Comparison of ENCODE assay signal across 1 cellular context in genomic region chr19:40601061-40601973, GRCh38.
TF ChIP-seq lines count a peak whose summit lies in the region.

A gene with protein sequence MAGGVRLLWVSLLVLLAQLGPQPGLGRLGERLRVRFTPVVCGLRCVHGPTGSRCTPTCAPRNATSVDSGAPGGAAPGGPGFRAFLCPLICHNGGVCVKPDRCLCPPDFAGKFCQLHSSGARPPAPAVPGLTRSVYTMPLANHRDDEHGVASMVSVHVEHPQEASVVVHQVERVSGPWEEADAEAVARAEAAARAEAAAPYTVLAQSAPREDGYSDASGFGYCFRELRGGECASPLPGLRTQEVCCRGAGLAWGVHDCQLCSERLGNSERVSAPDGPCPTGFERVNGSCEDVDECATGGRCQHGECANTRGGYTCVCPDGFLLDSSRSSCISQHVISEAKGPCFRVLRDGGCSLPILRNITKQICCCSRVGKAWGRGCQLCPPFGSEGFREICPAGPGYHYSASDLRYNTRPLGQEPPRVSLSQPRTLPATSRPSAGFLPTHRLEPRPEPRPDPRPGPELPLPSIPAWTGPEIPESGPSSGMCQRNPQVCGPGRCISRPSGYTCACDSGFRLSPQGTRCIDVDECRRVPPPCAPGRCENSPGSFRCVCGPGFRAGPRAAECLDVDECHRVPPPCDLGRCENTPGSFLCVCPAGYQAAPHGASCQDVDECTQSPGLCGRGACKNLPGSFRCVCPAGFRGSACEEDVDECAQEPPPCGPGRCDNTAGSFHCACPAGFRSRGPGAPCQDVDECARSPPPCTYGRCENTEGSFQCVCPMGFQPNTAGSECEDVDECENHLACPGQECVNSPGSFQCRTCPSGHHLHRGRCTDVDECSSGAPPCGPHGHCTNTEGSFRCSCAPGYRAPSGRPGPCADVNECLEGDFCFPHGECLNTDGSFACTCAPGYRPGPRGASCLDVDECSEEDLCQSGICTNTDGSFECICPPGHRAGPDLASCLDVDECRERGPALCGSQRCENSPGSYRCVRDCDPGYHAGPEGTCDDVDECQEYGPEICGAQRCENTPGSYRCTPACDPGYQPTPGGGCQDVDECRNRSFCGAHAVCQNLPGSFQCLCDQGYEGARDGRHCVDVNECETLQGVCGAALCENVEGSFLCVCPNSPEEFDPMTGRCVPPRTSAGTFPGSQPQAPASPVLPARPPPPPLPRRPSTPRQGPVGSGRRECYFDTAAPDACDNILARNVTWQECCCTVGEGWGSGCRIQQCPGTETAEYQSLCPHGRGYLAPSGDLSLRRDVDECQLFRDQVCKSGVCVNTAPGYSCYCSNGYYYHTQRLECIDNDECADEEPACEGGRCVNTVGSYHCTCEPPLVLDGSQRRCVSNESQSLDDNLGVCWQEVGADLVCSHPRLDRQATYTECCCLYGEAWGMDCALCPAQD (N-terminal part only) (plus strand): TSS chr19:40601369. CDS start chr19:40601388, 19 bp downstream.

TF ChIP-seq in HEK293, 187 proteins besides CTCF, POLR2A, EP300 and RAD21 (continued from another document and continues in another):
- TF ChIP-seq PRDM10 (tag by site-specific recombination; IDR thresholded peaks at IDR 0.05), result peak; percentile 85
- TF ChIP-seq ZBTB48 (tag by site-specific recombination; IDR thresholded peaks at IDR 0.05), result peak; percentile 10; the same call in 1 of the 2 replicates
- no peak for TF ChIP-seq ZNF274 (IDR thresholded peaks at IDR 0.05; ENCODE audit: low read length)
- TF ChIP-seq ZNF274 (tag by site-specific recombination; IDR thresholded peaks at IDR 0.05; ENCODE audit: borderline replicate concordance), result no peak
- peak; percentile 22; the same call in 1 of the 2 replicates for TF ChIP-seq SP3 (tag by site-specific recombination; IDR thresholded peaks at IDR 0.05)
- TF ChIP-seq, protein P1, sequence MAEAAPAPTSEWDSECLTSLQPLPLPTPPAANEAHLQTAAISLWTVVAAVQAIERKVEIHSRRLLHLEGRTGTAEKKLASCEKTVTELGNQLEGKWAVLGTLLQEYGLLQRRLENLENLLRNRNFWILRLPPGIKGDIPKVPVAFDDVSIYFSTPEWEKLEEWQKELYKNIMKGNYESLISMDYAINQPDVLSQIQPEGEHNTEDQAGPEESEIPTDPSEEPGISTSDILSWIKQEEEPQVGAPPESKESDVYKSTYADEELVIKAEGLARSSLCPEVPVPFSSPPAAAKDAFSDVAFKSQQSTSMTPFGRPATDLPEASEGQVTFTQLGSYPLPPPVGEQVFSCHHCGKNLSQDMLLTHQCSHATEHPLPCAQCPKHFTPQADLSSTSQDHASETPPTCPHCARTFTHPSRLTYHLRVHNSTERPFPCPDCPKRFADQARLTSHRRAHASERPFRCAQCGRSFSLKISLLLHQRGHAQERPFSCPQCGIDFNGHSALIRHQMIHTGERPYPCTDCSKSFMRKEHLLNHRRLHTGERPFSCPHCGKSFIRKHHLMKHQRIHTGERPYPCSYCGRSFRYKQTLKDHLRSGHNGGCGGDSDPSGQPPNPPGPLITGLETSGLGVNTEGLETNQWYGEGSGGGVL (tag by site-specific recombination; IDR thresholded peaks at IDR 0.05), result peak; percentile 96
- TF ChIP-seq ZNF660 (tag by site-specific recombination; IDR thresholded peaks at IDR 0.05), result 0 out of 2 replicates have a peak, but pooled peaks have one; percentile 66
- 0 out of 2 replicates have a peak, but pooled peaks have one; percentile 3 for TF ChIP-seq PRDM2 (tag by site-specific recombination; IDR thresholded peaks at IDR 0.05; ENCODE audit: borderline replicate concordance)
- peak; percentile 31; the same call in 1 of the 2 replicates for TF ChIP-seq ZBTB7A (tag by site-specific recombination; IDR thresholded peaks at IDR 0.05; ENCODE audit: low read depth)
- TF ChIP-seq, protein P2, sequence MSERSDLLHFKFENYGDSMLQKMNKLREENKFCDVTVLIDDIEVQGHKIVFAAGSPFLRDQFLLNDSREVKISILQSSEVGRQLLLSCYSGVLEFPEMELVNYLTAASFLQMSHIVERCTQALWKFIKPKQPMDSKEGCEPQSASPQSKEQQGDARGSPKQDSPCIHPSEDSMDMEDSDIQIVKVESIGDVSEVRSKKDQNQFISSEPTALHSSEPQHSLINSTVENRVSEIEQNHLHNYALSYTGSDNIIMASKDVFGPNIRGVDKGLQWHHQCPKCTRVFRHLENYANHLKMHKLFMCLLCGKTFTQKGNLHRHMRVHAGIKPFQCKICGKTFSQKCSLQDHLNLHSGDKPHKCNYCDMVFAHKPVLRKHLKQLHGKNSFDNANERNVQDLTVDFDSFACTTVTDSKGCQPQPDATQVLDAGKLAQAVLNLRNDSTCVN (tag by site-specific recombination; optimal IDR thresholded peaks at IDR 0.05), result peak; percentile 68
- 0 out of 2 replicates have a peak, but pooled peaks have one; percentile 41 for TF ChIP-seq YY2 (tag by site-specific recombination; IDR thresholded peaks at IDR 0.05)
- TF ChIP-seq ZNF510 (tag by site-specific recombination; IDR thresholded peaks at IDR 0.05; ENCODE audit: insufficient replicate concordance), result no peak
- peak; percentile 36; the same call in 1 of the 2 replicates for TF ChIP-seq GLIS2 (tag by site-specific recombination; IDR thresholded peaks at IDR 0.05)
- no peak for TF ChIP-seq HIC1 (tag by site-specific recombination; IDR thresholded peaks at IDR 0.05)
- peak; percentile 55 for TF ChIP-seq GLIS1 (tag by site-specific recombination; IDR thresholded peaks at IDR 0.05)
- TF ChIP-seq ZNF596 (tag by site-specific recombination; IDR thresholded peaks at IDR 0.05), result peak; percentile 55
- TF ChIP-seq ZNF280C (tag by site-specific recombination; IDR thresholded peaks at IDR 0.05), result no peak
- TF ChIP-seq KLF8 (tag by site-specific recombination; IDR thresholded peaks at IDR 0.05), result no peak; the same call in 1 of the 2 replicates
- no peak for TF ChIP-seq ZNF248 (tag by site-specific recombination; IDR thresholded peaks at IDR 0.05)
- TF ChIP-seq KLF1 (tag by site-specific recombination; IDR thresholded peaks at IDR 0.05), result peak; percentile 63
- TF ChIP-seq, protein P3, sequence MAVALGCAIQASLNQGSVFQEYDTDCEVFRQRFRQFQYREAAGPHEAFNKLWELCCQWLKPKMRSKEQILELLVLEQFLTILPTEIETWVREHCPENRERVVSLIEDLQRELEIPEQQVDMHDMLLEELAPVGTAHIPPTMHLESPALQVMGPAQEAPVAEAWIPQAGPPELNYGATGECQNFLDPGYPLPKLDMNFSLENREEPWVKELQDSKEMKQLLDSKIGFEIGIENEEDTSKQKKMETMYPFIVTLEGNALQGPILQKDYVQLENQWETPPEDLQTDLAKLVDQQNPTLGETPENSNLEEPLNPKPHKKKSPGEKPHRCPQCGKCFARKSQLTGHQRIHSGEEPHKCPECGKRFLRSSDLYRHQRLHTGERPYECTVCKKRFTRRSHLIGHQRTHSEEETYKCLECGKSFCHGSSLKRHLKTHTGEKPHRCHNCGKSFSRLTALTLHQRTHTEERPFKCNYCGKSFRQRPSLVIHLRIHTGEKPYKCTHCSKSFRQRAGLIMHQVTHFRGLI (tag by site-specific recombination; IDR thresholded peaks at IDR 0.05), result peak; percentile 81
- TF ChIP-seq ZBTB8A (tag by site-specific recombination; IDR thresholded peaks at IDR 0.05), result peak; percentile 57; the same call in 1 of the 2 replicates
- TF ChIP-seq ZNF548 (tag by site-specific recombination; IDR thresholded peaks at IDR 0.05), result no peak
- TF ChIP-seq IKZF3 (tag by site-specific recombination; IDR thresholded peaks at IDR 0.05), result peak; percentile 67
- TF ChIP-seq ZSCAN30 (tag by site-specific recombination; IDR thresholded peaks at IDR 0.05), result peak; percentile 92
